ENCODE assay signal across 9 cellular contexts in the genomic region with DNA sequence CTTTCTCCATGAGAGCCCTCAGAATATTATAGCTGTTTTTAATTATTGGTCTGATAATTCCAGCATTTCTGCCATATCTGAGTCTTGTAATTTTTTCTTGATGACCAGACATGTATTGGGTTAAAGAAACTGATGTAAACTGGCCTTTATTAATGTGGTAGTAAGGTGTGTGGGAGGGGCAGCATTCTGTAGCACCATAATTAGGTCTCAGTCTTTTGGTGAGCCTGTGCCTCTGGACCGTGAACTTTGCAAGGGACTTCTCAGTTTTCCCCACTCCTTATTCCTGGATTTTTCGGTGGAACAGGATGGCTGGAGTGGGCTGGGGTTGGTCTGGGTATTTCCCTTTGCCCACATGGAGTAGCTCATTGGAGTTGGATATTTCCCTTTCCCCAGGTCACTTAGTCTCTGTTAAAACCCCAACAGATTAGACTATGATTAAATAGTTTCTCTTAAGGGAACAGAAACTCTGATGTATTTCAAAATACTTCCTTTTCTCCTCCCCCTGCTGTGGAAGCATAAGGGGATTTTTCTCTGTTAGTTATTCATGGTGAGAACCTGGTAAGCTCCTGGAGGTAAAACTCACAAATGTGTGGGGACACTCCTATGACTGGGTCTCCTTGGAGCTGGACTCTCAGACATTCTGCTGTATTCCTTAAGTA. TPM values are rescaled to one million over a fixed set of nuclear protein-coding genes. Genes with fewer than 3 reads are reported as not detected.
DNase-seq lines count a peak whose midpoint lies in the region; ATAC-seq and TF ChIP-seq lines count a peak whose summit lies in the region.
"Had no signal": no experiment of that assay in that cellular context is flagged by ENCODE, and none has a peak within 500 bp of the region (broad histone marks: within the 10 kb centered on the region; RNA-seq: fewer than 3 reads in every experiment).

No MANE protein-coding gene starts in this region.

- no peak overlapping the region for H3K4me3 ChIP-seq in GM23338
- no peak overlapping the region for H3K4me3 ChIP-seq in aorta (ENCODE audit: low read length in 2 of 2)

- H3K79me2 ChIP-seq in GM23338 (replicated peaks; ENCODE audit: insufficient read depth) = peaks cover 6% of the 10 kb centered on the region; the same call in 1 of the 2 replicates

- peak overlapping the region; percentile 50; the same call in 1 of the 2 replicates for H3K27ac Mint-ChIP-seq in GM23338
- H3K27ac Mint-ChIP-seq: naive thymus-derived CD8-positive, alpha-beta T cell had no signal

- no peak overlapping the region for H3K4me2 ChIP-seq in GM23338

- H4K20me1 ChIP-seq in GM23338 (replicated peaks; ENCODE audit: insufficient read depth) = no peaks in the 10 kb centered on the region

- no peak for DNase-seq in GM23338 (ENCODE audit: low spot score)
- peak; percentile 90 for DNase-seq in kidney tubule cell (ENCODE audit: low spot score)
- DNase-seq in SW 1271 (lab: John Stamatoyannopoulos, UW) = no peak
- DNase-seq in posterior vena cava (ENCODE audit: low spot score) = no peak
- no peak for DNase-seq in aorta
- no peak for DNase-seq in activated T-cell treated with anti-CD3 and anti-CD28 coated beads, Interleukin-2, amount 50 U/mL, for 4 hours
- DNase-seq: naive thymus-derived CD8-positive, alpha-beta T cell had no signal

- no peaks in the 10 kb centered on the region for H3K9me3 ChIP-seq in aorta (ENCODE audit: control insufficient read depth, low read length)

- peaks cover 15% of the 10 kb centered on the region for H3K4me1 Mint-ChIP-seq in GM23338
- no peaks in the 10 kb centered on the region for H3K4me1 Mint-ChIP-seq in activated T-cell treated with anti-CD3 and anti-CD28 coated beads, Interleukin-2, amount 50 U/mL, for 4 hours (ENCODE audit: low read depth)

- no peak overlapping the region for H2AFZ ChIP-seq in GM23338

- H3K27me3 ChIP-seq in GM23338 (ENCODE audit: insufficient read depth) (no peaks in the 10 kb centered on the region), aorta (ENCODE audit: control insufficient read depth in 1 of 2, insufficient read depth in 2 of 2, low read length in 1 of 2) (no peaks in the 10 kb centered on the region)

- WGBS in aorta, 2 donors = 65 to 80% methylated on average over 2 of the region's 2 CpGs

- ATAC-seq in GM18520 (IDR thresholded peaks at IDR 0.05; ENCODE audit: unreplicated experiment) (peak; percentile 74), GM23338 (no peak), HG03565 (IDR thresholded peaks at IDR 0.05; ENCODE audit: unreplicated experiment) (peak; percentile 76), aorta (ENCODE audit: low FRiP score) (no peak)
- ATAC-seq in activated T-cell treated with anti-CD3 and anti-CD28 coated beads, Interleukin-2, amount 50 U/mL, for 4 hours = no peak
- ATAC-seq: naive thymus-derived CD8-positive, alpha-beta T cell had no signal

- H3K4me3 Mint-ChIP-seq in GM23338 = no peak overlapping the region
- H3K4me3 Mint-ChIP-seq in activated T-cell treated with anti-CD3 and anti-CD28 coated beads, Interleukin-2, amount 50 U/mL, for 4 hours = no peak overlapping the region

- no peaks in the 10 kb centered on the region for H3F3A ChIP-seq in GM23338 (replicated peaks; ENCODE audit: low read depth)

- peaks cover 18% of the 10 kb centered on the region for H3K36me3 Mint-ChIP-seq in GM23338 (ENCODE audit: low read depth)
- H3K36me3 Mint-ChIP-seq in activated T-cell treated with anti-CD3 and anti-CD28 coated beads, Interleukin-2, amount 50 U/mL, for 4 hours (ENCODE audit: insufficient read depth) = peaks cover 2% of the 10 kb centered on the region

- no peaks in the 10 kb centered on the region for H3K27me3 Mint-ChIP-seq in GM23338 (ENCODE audit: insufficient read depth, low read depth, poor library complexity)
- no peaks in the 10 kb centered on the region for H3K27me3 Mint-ChIP-seq in activated T-cell treated with anti-CD3 and anti-CD28 coated beads, Interleukin-2, amount 50 U/mL, for 4 hours (ENCODE audit: low read depth)
- H3K27me3 Mint-ChIP-seq: naive thymus-derived CD8-positive, alpha-beta T cell had no signal

- intact Hi-C loops in posterior vena cava (cut with DNase I) = no loop called here
- intact Hi-C loops in aorta (cut with DNase I) = no loop called here

- no peaks in the 10 kb centered on the region for H3K9me2 ChIP-seq in GM23338 (ENCODE audit: insufficient read depth)

- no peak for TF ChIP-seq CTCF in GM23338 (conservative IDR thresholded peaks at IDR 0.05; ENCODE audit: low read depth in 2 of 2)

- H3K27ac ChIP-seq in GM23338 (ENCODE audit: low read depth) (no peak overlapping the region), aorta (ENCODE audit: low read depth in 1 of 2, low read length in 2 of 2) (no peak overlapping the region)

- peaks cover 11% of the 10 kb centered on the region for H3K4me1 ChIP-seq in GM23338 (ENCODE audit: insufficient read depth)
- H3K4me1 ChIP-seq in aorta (ENCODE audit: control insufficient read depth in 1 of 2, insufficient read depth in 2 of 2, low read length in 2 of 2) = no peaks in the 10 kb centered on the region

- H3K9me3 Mint-ChIP-seq in GM23338 = peaks cover 14% of the 10 kb centered on the region
- no peaks in the 10 kb centered on the region for H3K9me3 Mint-ChIP-seq in activated T-cell treated with anti-CD3 and anti-CD28 coated beads, Interleukin-2, amount 50 U/mL, for 4 hours

- H3K36me3 ChIP-seq in GM23338 (ENCODE audit: insufficient read depth) = no peaks in the 10 kb centered on the region
- no peaks in the 10 kb centered on the region for H3K36me3 ChIP-seq in aorta (ENCODE audit: control insufficient read depth in 1 of 2, insufficient read depth in 2 of 2, low read length in 1 of 2)

TF ChIP-seq in GM23338, 12 proteins besides CTCF, POLR2A, EP300 and RAD21:
- TF ChIP-seq ZNF114 (CRISPR knock-in tag; IDR thresholded peaks at IDR 0.05) = no peak
- TF ChIP-seq EZH2phosphoT487 (IDR thresholded peaks at IDR 0.05; ENCODE audit: unreplicated experiment) = no peak
- TF ChIP-seq ZNF331 (CRISPR knock-in tag; IDR thresholded peaks at IDR 0.05; ENCODE audit: low read depth) = no peak
- TF ChIP-seq JUNB (IDR thresholded peaks at IDR 0.05; ENCODE audit: unreplicated experiment) = no peak
- no peak for TF ChIP-seq CREB1 (CRISPR knock-in tag; IDR thresholded peaks at IDR 0.05; ENCODE audit: low read depth)
- TF ChIP-seq, protein P1, sequence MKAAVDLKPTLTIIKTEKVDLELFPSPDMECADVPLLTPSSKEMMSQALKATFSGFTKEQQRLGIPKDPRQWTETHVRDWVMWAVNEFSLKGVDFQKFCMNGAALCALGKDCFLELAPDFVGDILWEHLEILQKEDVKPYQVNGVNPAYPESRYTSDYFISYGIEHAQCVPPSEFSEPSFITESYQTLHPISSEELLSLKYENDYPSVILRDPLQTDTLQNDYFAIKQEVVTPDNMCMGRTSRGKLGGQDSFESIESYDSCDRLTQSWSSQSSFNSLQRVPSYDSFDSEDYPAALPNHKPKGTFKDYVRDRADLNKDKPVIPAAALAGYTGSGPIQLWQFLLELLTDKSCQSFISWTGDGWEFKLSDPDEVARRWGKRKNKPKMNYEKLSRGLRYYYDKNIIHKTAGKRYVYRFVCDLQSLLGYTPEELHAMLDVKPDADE (IDR thresholded peaks at IDR 0.05) = no peak
- TF ChIP-seq NANOG (IDR thresholded peaks at IDR 0.05; ENCODE audit: borderline replicate concordance) = no peak
TF ChIP-seq in GM23338: peak in this region for 0.

RNA-seq across cellular contexts. Expression of a gene that starts 52.4 kb away (rescaled TPM):
- 7.1 and 10.9 TPM in 2 replicates for total RNA-seq in GM23338 (2014; rRNA removed; shearing (Covaris generic))
- polyA plus RNA-seq in GM23338 (2016; fragmentation: Nextera tagmentation; extraction: Ambion mirVana) = 4.0 and 5.2 TPM in 2 replicates
- total RNA-seq in posterior vena cava = 1 to 10 TPM; 5.5 to 8.7 TPM
- 1 to 10 TPM; 4.6 to 6.9 TPM for total RNA-seq in aorta
- polyA plus RNA-seq in aorta = 1 to 10 TPM; 1.3 to 1.8 TPM
- 1 to 10 TPM; 1.4 to 2.1 (median 1.7) TPM for total RNA-seq in activated T-cell treated with anti-CD3 and anti-CD28 coated beads, Interleukin-2, amount 50 U/mL, for 4 hours

RNA-seq across cellular contexts. Expression of a gene that starts 57.7 kb away (rescaled TPM):
- 9.9 and 32.6 TPM in 2 replicates for total RNA-seq in GM23338 (2014; rRNA removed; shearing (Covaris generic))
- polyA plus RNA-seq in GM23338 (2016; fragmentation: Nextera tagmentation; extraction: Ambion mirVana) (4.7 and 6.8 TPM in 2 replicates), aorta (10 to 100 TPM in 1 of 2 donors, 1 to 10 TPM in 1; 2.3 to 10.4 TPM)
- total RNA-seq in posterior vena cava (10 to 100 TPM; 14.7 to 17.4 TPM), aorta (10 to 100 TPM; 15.5 to 16.9 TPM)
- 10 to 100 TPM; 12.3 to 16.7 (median 16.6) TPM for total RNA-seq in activated T-cell treated with anti-CD3 and anti-CD28 coated beads, Interleukin-2, amount 50 U/mL, for 4 hours

Comparison
In these comparisons a context has a peak if more than half of its experiments do, and no peak if none do; other contexts are left out.
1. ATAC-seq: peak in GM18520 (single experiment) and HG03565 (single experiment); none in GM23338 (single experiment), aorta (single experiment) and activated T-cell treated with anti-CD3 and anti-CD28 coated beads, Interleukin-2, amount 50 U/mL, for 4 hours (0 of 2).